22 cellular contexts compared by ENCODE assay signal in the genomic region with DNA sequence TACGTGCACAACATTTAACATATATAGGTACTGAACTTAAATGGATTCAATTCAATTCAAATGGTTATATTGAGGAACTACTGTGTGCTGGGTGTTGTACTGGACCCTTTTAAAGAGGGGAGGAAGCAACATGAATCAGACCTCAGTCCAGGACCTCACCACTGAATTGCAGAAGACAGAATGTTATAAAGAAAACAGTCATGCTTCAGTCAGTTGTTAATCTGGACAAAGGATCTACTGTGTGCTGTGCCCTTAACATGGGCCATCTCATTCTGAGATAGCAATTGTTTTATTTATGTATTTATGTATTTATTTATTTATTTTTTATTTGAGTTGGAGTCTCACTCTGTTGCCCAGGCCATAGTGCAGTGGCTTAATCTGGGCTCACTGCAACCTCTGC.
DNase-seq lines count a peak whose midpoint lies in the region; ATAC-seq and TF ChIP-seq lines count a peak whose summit lies in the region.
"Had no signal": no experiment of that assay in that cellular context is flagged by ENCODE, and none has a peak within 500 bp of the region (broad histone marks: within the 10 kb centered on the region; RNA-seq: fewer than 3 reads in every experiment).

No MANE protein-coding gene starts in this region.

- DNase-seq in COLO829 (ENCODE audit: low spot score): peak; percentile 28
- DNase-seq in dorsolateral prefrontal cortex: no peak
- peak; percentile 55 for DNase-seq in globus pallidus (ENCODE audit: low spot score)
- DNase-seq in substantia nigra (lab: John Stamatoyannopoulos, UW): no peak
- DNase-seq in activated T-helper 1 cell treated with anti-CD3 and anti-CD28 coated beads, Interleukin-12 subunit alpha, Interleukin-12 subunit beta, Interleukin-2, Interleukin-4 antibody, amounts not matched to agents 30 ng/mL and 10 ng/mL and 1 ng/mL, durations not matched to agents 14 hours and 24 hours and 36 hours (ENCODE audit: low spot score): no peak
- no peak for DNase-seq in HUDEP-2 (lab: John Stamatoyannopoulos, UW; ENCODE audit: unreplicated experiment in 76 of 76)
- DNase-seq: CD4-positive, CD25-positive, alpha-beta regulatory T cell; CD8-positive, alpha-beta T cell; DMS 273 treated with DMSO at 0.1 percent for 48 hours; DMS79; EL; GDM1; GM23248; H7; HCEC 1CT had no signal

- ATAC-seq in HG03342 (IDR thresholded peaks at IDR 0.05; ENCODE audit: unreplicated experiment): no peak
- no peak for ATAC-seq in HG02798 (IDR thresholded peaks at IDR 0.05; ENCODE audit: poor library complexity, unreplicated experiment)
- ATAC-seq: CD8-positive, alpha-beta T cell; GM12878 had no signal

- no peak overlapping the region for H3K4me3 Mint-ChIP-seq in activated T-helper 1 cell treated with anti-CD3 and anti-CD28 coated beads, Interleukin-12 subunit alpha, Interleukin-12 subunit beta, Interleukin-2, Interleukin-4 antibody, amounts not matched to agents 30 ng/mL and 10 ng/mL and 1 ng/mL, durations not matched to agents 14 hours and 24 hours and 36 hours
- H3K4me3 Mint-ChIP-seq: B cell; CD4-positive, CD25-positive, alpha-beta regulatory T cell; CD8-positive, alpha-beta T cell had no signal

- intact Hi-C loops in dorsolateral prefrontal cortex (cut with DNase I): no loop called here
- intact Hi-C loops in activated T-helper 1 cell treated with anti-CD3 and anti-CD28 coated beads, Interleukin-12 subunit alpha, Interleukin-12 subunit beta, Interleukin-2, Interleukin-4 antibody, amounts not matched to agents 30 ng/mL and 10 ng/mL and 1 ng/mL, durations not matched to agents 14 hours and 24 hours and 36 hours (cut with micrococcal nuclease): no loop called here

- H3K27ac Mint-ChIP-seq in activated T-helper 1 cell treated with anti-CD3 and anti-CD28 coated beads, Interleukin-12 subunit alpha, Interleukin-12 subunit beta, Interleukin-2, Interleukin-4 antibody, amounts not matched to agents 30 ng/mL and 10 ng/mL and 1 ng/mL, durations not matched to agents 14 hours and 24 hours and 36 hours: no peak overlapping the region
- H3K27ac Mint-ChIP-seq: B cell; CD4-positive, CD25-positive, alpha-beta regulatory T cell; CD8-positive, alpha-beta T cell had no signal

- no peaks in the 10 kb centered on the region for H3K4me1 Mint-ChIP-seq in activated T-helper 1 cell treated with anti-CD3 and anti-CD28 coated beads, Interleukin-12 subunit alpha, Interleukin-12 subunit beta, Interleukin-2, Interleukin-4 antibody, amounts not matched to agents 30 ng/mL and 10 ng/mL and 1 ng/mL, durations not matched to agents 14 hours and 24 hours and 36 hours (ENCODE audit: low read depth)
- H3K4me1 Mint-ChIP-seq: B cell; CD4-positive, CD25-positive, alpha-beta regulatory T cell had no signal

- no peak overlapping the region for H3K4me3 ChIP-seq in dorsolateral prefrontal cortex
- H3K4me3 ChIP-seq: BLaER1, GM12878, GM23248 had no signal

- peak overlapping the region in 32 of 59 donors; percentile 0 to 73 (median 38) for H3K27ac ChIP-seq in dorsolateral prefrontal cortex
- peak overlapping the region; percentile 51 for H3K27ac ChIP-seq in substantia nigra (ENCODE audit: low read depth, low read length, poor library complexity, severe bottlenecking)
- H3K27ac ChIP-seq: 22Rv1, BLaER1, C4-2B, GM23248 had no signal

- no peaks in the 10 kb centered on the region for H3K27me3 Mint-ChIP-seq in activated T-helper 1 cell treated with anti-CD3 and anti-CD28 coated beads, Interleukin-12 subunit alpha, Interleukin-12 subunit beta, Interleukin-2, Interleukin-4 antibody, amounts not matched to agents 30 ng/mL and 10 ng/mL and 1 ng/mL, durations not matched to agents 14 hours and 24 hours and 36 hours (ENCODE audit: insufficient read depth)

- H3K36me3 Mint-ChIP-seq in activated T-helper 1 cell treated with anti-CD3 and anti-CD28 coated beads, Interleukin-12 subunit alpha, Interleukin-12 subunit beta, Interleukin-2, Interleukin-4 antibody, amounts not matched to agents 30 ng/mL and 10 ng/mL and 1 ng/mL, durations not matched to agents 14 hours and 24 hours and 36 hours (ENCODE audit: low read depth): no peaks in the 10 kb centered on the region
- H3K36me3 Mint-ChIP-seq: CD4-positive, CD25-positive, alpha-beta regulatory T cell; CD8-positive, alpha-beta T cell had no signal

- no peak for TF ChIP-seq CTCF in dorsolateral prefrontal cortex (IDR thresholded peaks at IDR 0.05 in 54 of 56, conservative IDR thresholded peaks at IDR 0.05 in 2 of 56; ENCODE audit: low read depth in 1 of 56, partially characterized antibody in 56 of 56)

- H3K27me3 ChIP-seq in dorsolateral prefrontal cortex: no peaks in the 10 kb centered on the region
- H3K27me3 ChIP-seq: BLaER1 had no signal

- no peaks in the 10 kb centered on the region for H3K9me3 Mint-ChIP-seq in activated T-helper 1 cell treated with anti-CD3 and anti-CD28 coated beads, Interleukin-12 subunit alpha, Interleukin-12 subunit beta, Interleukin-2, Interleukin-4 antibody, amounts not matched to agents 30 ng/mL and 10 ng/mL and 1 ng/mL, durations not matched to agents 14 hours and 24 hours and 36 hours
- H3K9me3 Mint-ChIP-seq: CD8-positive, alpha-beta T cell had no signal

Comparison
In these comparisons a context has a peak if more than half of its experiments do, and no peak if none do; other contexts are left out.
1. DNase-seq: peak in COLO829 (single experiment) and globus pallidus (single experiment); none in dorsolateral prefrontal cortex (0 of 10), substantia nigra (0 of 49), activated T-helper 1 cell treated with anti-CD3 and anti-CD28 coated beads, Interleukin-12 subunit alpha, Interleukin-12 subunit beta, Interleukin-2, Interleukin-4 antibody, amounts not matched to agents 30 ng/mL and 10 ng/mL and 1 ng/mL, durations not matched to agents 14 hours and 24 hours and 36 hours (single experiment) and HUDEP-2 (0 of 76).